In the genomic region with DNA sequence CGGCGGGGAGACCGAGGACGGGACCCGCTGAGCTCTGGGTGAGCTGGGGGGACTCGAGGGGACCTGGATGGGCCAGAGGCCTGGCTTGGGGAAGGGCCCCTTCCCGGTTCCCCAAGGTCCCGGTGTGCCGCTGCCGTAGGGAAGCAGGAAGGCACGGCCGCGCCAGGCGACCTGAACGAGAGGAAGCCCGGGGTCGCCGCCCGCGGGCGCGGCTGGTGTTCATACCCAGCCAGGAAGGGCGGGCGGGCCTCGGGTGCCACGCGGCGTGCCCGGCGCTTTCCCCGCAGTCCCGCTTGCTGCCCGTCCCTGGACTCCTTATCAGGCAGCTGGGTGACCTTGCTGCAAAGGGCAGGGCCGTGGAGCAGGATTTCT, we compare ENCODE assay signal across 8 cellular contexts. TPM values are rescaled to one million over a fixed set of nuclear protein-coding genes. Genes with fewer than 3 reads are reported as not detected.
DNase-seq lines count a peak whose midpoint lies in the region; ATAC-seq and TF ChIP-seq lines count a peak whose summit lies in the region.

No MANE protein-coding gene starts in this region.

- no peaks in the 10 kb centered on the region for H3K36me3 Mint-ChIP-seq in T-cell
- H3K36me3 Mint-ChIP-seq in neural progenitor cell: no peaks in the 10 kb centered on the region

- H3K36me3 ChIP-seq in effector memory CD4-positive, alpha-beta T cell (ENCODE audit: control insufficient read depth, insufficient read depth, low read length): no peaks in the 10 kb centered on the region
- no peaks in the 10 kb centered on the region for H3K36me3 ChIP-seq in neural progenitor cell

- H3K27me3 ChIP-seq in effector memory CD4-positive, alpha-beta T cell (replicated peaks; ENCODE audit: control insufficient read depth, insufficient read depth, low read length, poor library complexity, severe bottlenecking): no peaks in the 10 kb centered on the region
- peaks cover 8% of the 10 kb centered on the region for H3K27me3 ChIP-seq in neural progenitor cell

- H3K9me3 ChIP-seq in effector memory CD4-positive, alpha-beta T cell (ENCODE audit: control insufficient read depth, low read length): no peaks in the 10 kb centered on the region
- H3K9me3 ChIP-seq in neural progenitor cell (ENCODE audit: low read depth): no peaks in the 10 kb centered on the region

- H3K4me1 ChIP-seq in effector memory CD4-positive, alpha-beta T cell (ENCODE audit: control insufficient read depth, insufficient read depth, low read length, poor library complexity, severe bottlenecking): peaks cover 5% of the 10 kb centered on the region
- peaks cover 3% of the 10 kb centered on the region for H3K4me1 ChIP-seq in neural progenitor cell

- ATAC-seq in GM19452 (IDR thresholded peaks at IDR 0.05; ENCODE audit: unreplicated experiment) (peak; percentile 20), T-cell (replicated peaks in 1 of 4) (peak; percentile 11 to 33 (median 28)), GM19324 (IDR thresholded peaks at IDR 0.05; ENCODE audit: low FRiP score, unreplicated experiment) (no peak), GM21528 (IDR thresholded peaks at IDR 0.05; ENCODE audit: low FRiP score, unreplicated experiment) (no peak)

- peak overlapping the region; percentile 55 for H3K27ac ChIP-seq in effector memory CD4-positive, alpha-beta T cell (ENCODE audit: insufficient read depth, low read length, poor library complexity, severe bottlenecking)
- H3K27ac ChIP-seq in neural progenitor cell (no peak overlapping the region), RWPE1 (no peak overlapping the region)

- peak in 20 of 34 experiments; percentile 8 to 49 (median 25) for DNase-seq in T-cell
- no peak for DNase-seq in effector memory CD4-positive, alpha-beta T cell
- DNase-seq in neural progenitor cell (ENCODE audit: low spot score): no peak
- DNase-seq in RWPE1 (ENCODE audit: low spot score): no peak
- no peak for DNase-seq in Ammon's horn (ENCODE audit: low spot score)

- H3K27me3 Mint-ChIP-seq in T-cell: peaks cover 0 to 3% of the 10 kb centered on the region in 2 donors
- no peaks in the 10 kb centered on the region for H3K27me3 Mint-ChIP-seq in neural progenitor cell (ENCODE audit: insufficient read depth, low read depth)

- peak overlapping the region in 1 of 2 donors; percentile 44 for H3K27ac Mint-ChIP-seq in T-cell
- H3K27ac Mint-ChIP-seq in neural progenitor cell: no peak overlapping the region

- CTCF ChIA-PET in T-cell (lab: Charles Lee) (interaction anchor here in 1 of 2 donors (1.3 to 1.4 kb wide), 2 partner anchors 38 to 60 kb away, joined by 4 to 6 read pairs; partner anchors contain the start of gene ZNF777), RWPE1 (lab: Yijun Ruan, JAX) (interaction anchor here (0.7 to 1.8 kb wide), 5 partner anchors 15 to 623 kb away, joined by 3 to 7 read pairs (median 4); no protein-coding TSS in a partner anchor)

- no peak overlapping the region for H2AFZ ChIP-seq in neural progenitor cell (replicated peaks)

- peak overlapping the region; percentile 55 for H3K4me3 ChIP-seq in effector memory CD4-positive, alpha-beta T cell (ENCODE audit: insufficient read depth, low read depth, low read length, poor library complexity, severe bottlenecking)
- peak overlapping the region; percentile 36 for H3K4me3 ChIP-seq in neural progenitor cell

- H3K9me3 Mint-ChIP-seq in T-cell: no peaks in the 10 kb centered on the region
- H3K9me3 Mint-ChIP-seq in neural progenitor cell: no peaks in the 10 kb centered on the region

- TF ChIP-seq CTCF in neural progenitor cell (IDR thresholded peaks at IDR 0.05) (no peak), RWPE1 (conservative IDR thresholded peaks at IDR 0.05; ENCODE audit: low read depth) (no peak)

- H3K4me3 Mint-ChIP-seq in T-cell (peak overlapping the region; percentile 60 to 70 (median 69)), neural progenitor cell (no peak overlapping the region)

- peak overlapping the region; percentile 65 for H3K4me2 ChIP-seq in neural progenitor cell

- no peak overlapping the region for H3K9ac ChIP-seq in neural progenitor cell

- H4K20me1 ChIP-seq in neural progenitor cell (ENCODE audit: low read depth): peaks cover 8% of the 10 kb centered on the region

- POLR2A ChIA-PET in T-cell (lab: Charles Lee): interaction anchor here in 1 of 2 donors (0.6 kb wide), 1 partner anchor 74 kb away, joined by 4 read pairs; no protein-coding TSS in a partner anchor
- POLR2A ChIA-PET in RWPE1 (lab: Yijun Ruan, JAX; ENCODE audit: low non-redundant PET): no interaction called here

- peaks cover 29% of the 10 kb centered on the region for H3F3A ChIP-seq in neural progenitor cell (ENCODE audit: low read depth)

- peaks cover 5 to 20% (median 10%) of the 10 kb centered on the region in 3 donors for H3K4me1 Mint-ChIP-seq in T-cell
- H3K4me1 Mint-ChIP-seq in neural progenitor cell: peaks cover 17% of the 10 kb centered on the region

- no peaks in the 10 kb centered on the region for H3K79me2 ChIP-seq in neural progenitor cell (ENCODE audit: low read depth)

RNA-seq across cellular contexts. Expression of gene ZNF777, which starts 38.0 kb away (rescaled TPM):
- 10 to 100 TPM; 13.2 to 22.5 (median 19.8) TPM for total RNA-seq in T-cell
- 6.6 and 11.7 TPM in 2 replicates for total RNA-seq in neural progenitor cell (ENCODE audit: low replicate concordance)

Comparison
In these comparisons a context has a peak if more than half of its experiments do, and no peak if none do; other contexts are left out.
1. ATAC-seq: peak in GM19452 (single experiment) and T-cell (4 of 4); none in GM19324 (single experiment) and GM21528 (single experiment).
2. DNase-seq: peak in T-cell (20 of 34); none in effector memory CD4-positive, alpha-beta T cell (0 of 3), neural progenitor cell (single experiment), RWPE1 (single experiment) and Ammon's horn (single experiment).